Comparison of ENCODE assay signal across 19 cellular contexts in genomic region chrX:20352504-20352903, GRCh38.
DNase-seq lines count a peak whose midpoint lies in the region; ATAC-seq and TF ChIP-seq lines count a peak whose summit lies in the region.
"Had no signal": no experiment of that assay in that cellular context is flagged by ENCODE, and none has a peak within 500 bp of the region (broad histone marks: within the 10 kb centered on the region; RNA-seq: fewer than 3 reads in every experiment).

No MANE protein-coding gene starts in this region.

- H3K4me1 Mint-ChIP-seq in CD8-positive, alpha-beta T cell (ENCODE audit: low read depth) = peaks cover 22% of the 10 kb centered on the region
- no peaks in the 10 kb centered on the region for H3K4me1 Mint-ChIP-seq in WTC11

- no peaks in the 10 kb centered on the region for H3K27me3 ChIP-seq in CD8-positive, alpha-beta T cell (ENCODE audit: insufficient read depth, low read length)
- H3K27me3 ChIP-seq: colonic mucosa, suprapubic skin had no signal

- H3K9me3 ChIP-seq in CD8-positive, alpha-beta T cell (ENCODE audit: low read length) = no peaks in the 10 kb centered on the region
- H3K9me3 ChIP-seq: colonic mucosa, left ventricle myocardium inferior, suprapubic skin had no signal

- no peaks in the 10 kb centered on the region for H3K36me3 Mint-ChIP-seq in CD8-positive, alpha-beta T cell
- no peaks in the 10 kb centered on the region for H3K36me3 Mint-ChIP-seq in WTC11
- H3K36me3 Mint-ChIP-seq: activated CD4-positive, alpha-beta memory T cell treated with anti-CD3 and anti-CD28 coated beads for 36 hours had no signal

- no peak for TF ChIP-seq CTCF in CD8-positive, alpha-beta T cell (IDR thresholded peaks at IDR 0.05)
- TF ChIP-seq CTCF in WTC11 (IDR thresholded peaks at IDR 0.05) = no peak

- no peak overlapping the region for H3K27ac ChIP-seq in CD8-positive, alpha-beta T cell (ENCODE audit: low read depth, low read length)
- H3K27ac ChIP-seq: colonic mucosa, HL-60, left ventricle myocardium inferior, suprapubic skin had no signal

- no peak overlapping the region for H3K4me3 ChIP-seq in CD8-positive, alpha-beta T cell (ENCODE audit: low read depth, low read length)
- H3K4me3 ChIP-seq: colonic mucosa, K562, left ventricle myocardium inferior, suprapubic skin had no signal

- intact Hi-C loops in CD8-positive, alpha-beta T cell (cut with DNase I, micrococcal nuclease) = loop anchor here (5.0 to 10.0 kb wide), 3 partner anchors 35 to 98 kb away; no protein-coding TSS in a partner anchor

- H3K9me3 Mint-ChIP-seq in CD8-positive, alpha-beta T cell = no peaks in the 10 kb centered on the region
- no peaks in the 10 kb centered on the region for H3K9me3 Mint-ChIP-seq in WTC11
- H3K9me3 Mint-ChIP-seq: activated CD4-positive, alpha-beta memory T cell treated with anti-CD3 and anti-CD28 coated beads for 36 hours had no signal

- no peaks in the 10 kb centered on the region for H3K27me3 Mint-ChIP-seq in CD8-positive, alpha-beta T cell (ENCODE audit: low read depth)
- peaks cover 2% of the 10 kb centered on the region; the same call in 1 of the 2 replicates for H3K27me3 Mint-ChIP-seq in WTC11 (ENCODE audit: low read depth)

- DNase-seq in CD8-positive, alpha-beta T cell = no peak
- no peak for DNase-seq in cerebellar nuclear complex (lab: John Stamatoyannopoulos, UW)
- no peak for DNase-seq in H4 (ENCODE audit: low spot score)
- no peak for DNase-seq in WTC11 (ENCODE audit: low spot score)
- DNase-seq: Calu3, colonic mucosa, foreskin melanocyte, left ventricle myocardium inferior, NCI-H1092, NCI-H2171 treated with DMSO at 0.1 percent for 48 hours had no signal

- CTCF ChIA-PET in CD8-positive, alpha-beta T cell (lab: Charles Lee) = no interaction called here
- CTCF ChIA-PET in WTC11 (lab: Charles Lee) = no interaction called here

- H3K4me3 Mint-ChIP-seq in CD8-positive, alpha-beta T cell = peak overlapping the region; percentile 42
- H3K4me3 Mint-ChIP-seq in WTC11 = no peak overlapping the region
- H3K4me3 Mint-ChIP-seq: activated CD4-positive, alpha-beta memory T cell treated with anti-CD3 and anti-CD28 coated beads for 36 hours had no signal

- H3K27ac Mint-ChIP-seq in CD8-positive, alpha-beta T cell = no peak overlapping the region
- H3K27ac Mint-ChIP-seq in WTC11 = no peak overlapping the region
- H3K27ac Mint-ChIP-seq: activated CD4-positive, alpha-beta memory T cell treated with anti-CD3 and anti-CD28 coated beads for 36 hours had no signal

- POLR2A ChIA-PET in CD8-positive, alpha-beta T cell (lab: Charles Lee) = no interaction called here
- POLR2A ChIA-PET in WTC11 (lab: Charles Lee) = no interaction called here

- H3K36me3 ChIP-seq in CD8-positive, alpha-beta T cell (ENCODE audit: insufficient read depth, low read length) = no peaks in the 10 kb centered on the region
- H3K36me3 ChIP-seq: colonic mucosa, left ventricle myocardium inferior, suprapubic skin had no signal

- H3K4me1 ChIP-seq in CD8-positive, alpha-beta T cell (ENCODE audit: insufficient read depth, low read length) = peaks cover 23% of the 10 kb centered on the region
- H3K4me1 ChIP-seq: colonic mucosa, suprapubic skin had no signal

- no peak for ATAC-seq in CD8-positive, alpha-beta T cell
- ATAC-seq in GM18858 (IDR thresholded peaks at IDR 0.05; ENCODE audit: unreplicated experiment) (peak; percentile 9), HG02763 (IDR thresholded peaks at IDR 0.05; ENCODE audit: unreplicated experiment) (peak; percentile 20), HG03520 (IDR thresholded peaks at IDR 0.05; ENCODE audit: unreplicated experiment) (peak; percentile 29), GM21528 (IDR thresholded peaks at IDR 0.05; ENCODE audit: low FRiP score, unreplicated experiment) (no peak), WTC11 (no peak)
- ATAC-seq: K562, sciatic nerve had no signal

TF ChIP-seq in WTC11, 78 proteins besides CTCF, POLR2A, EP300 and RAD21:
- TF ChIP-seq RELA (CRISPR knock-in tag; IDR thresholded peaks at IDR 0.05; ENCODE audit: borderline replicate concordance) (no peak), CREB1 (CRISPR knock-in tag; IDR thresholded peaks at IDR 0.05) (no peak), GTF2I (CRISPR knock-in tag; conservative IDR thresholded peaks at IDR 0.05) (no peak)

Comparison
In these comparisons a context has a peak if more than half of its experiments do, and no peak if none do; other contexts are left out.
1. ATAC-seq: peak in GM18858 (single experiment), HG02763 (single experiment) and HG03520 (single experiment); none in CD8-positive, alpha-beta T cell (single experiment), GM21528 (single experiment) and WTC11 (single experiment).